In genomic region chr7:157466473-157467261, GRCh38 we compare ENCODE assay signal across 28 cellular contexts.
A peak's percentile ranks its signal among the peaks of the same experiment; 100 is the strongest.
DNase-seq lines count a peak whose midpoint lies in the region; ATAC-seq and TF ChIP-seq lines count a peak whose summit lies in the region.
"Had no signal": no experiment of that assay in that cellular context is flagged by ENCODE, and none has a peak within 500 bp of the region (broad histone marks: within the 10 kb centered on the region; RNA-seq: fewer than 3 reads in every experiment).

No MANE protein-coding gene starts in this region.

- no peaks in the 10 kb centered on the region for H3K9me3 ChIP-seq in osteoblast (ENCODE audit: low read depth, low read length)
- H3K9me3 ChIP-seq in T-helper 17 cell (ENCODE audit: control insufficient read depth, low read length, poor library complexity, severe bottlenecking), result no peaks in the 10 kb centered on the region
- H3K9me3 ChIP-seq: psoas muscle had no signal

- no peak overlapping the region for H3K27ac Mint-ChIP-seq in T-helper 17 cell
- H3K27ac Mint-ChIP-seq: activated CD4-positive, alpha-beta T cell treated with anti-CD3 and anti-CD28 coated beads, Interleukin-2, amount 10 ng/mL, durations not matched to agents 24 days and 14 days; naive B cell had no signal

- H4K20me1 ChIP-seq in osteoblast (ENCODE audit: insufficient read depth, low read length), result no peaks in the 10 kb centered on the region

- H2AFZ ChIP-seq in osteoblast (ENCODE audit: low read length), result no peak overlapping the region

- no peaks in the 10 kb centered on the region for H3K27me3 Mint-ChIP-seq in T-helper 17 cell

- no peak overlapping the region for H3K4me3 Mint-ChIP-seq in T-helper 17 cell
- H3K4me3 Mint-ChIP-seq: activated CD4-positive, alpha-beta T cell treated with anti-CD3 and anti-CD28 coated beads, Interleukin-2, amount 10 ng/mL, durations not matched to agents 24 days and 14 days; naive B cell had no signal

- no peak overlapping the region for H3K4me2 ChIP-seq in osteoblast (ENCODE audit: insufficient read depth, low read length)

- H3K4me1 Mint-ChIP-seq in T-helper 17 cell, result peaks cover 14% of the 10 kb centered on the region
- H3K4me1 Mint-ChIP-seq: naive B cell had no signal

- TF ChIP-seq CTCF in LNCaP clone FGC (IDR thresholded peaks at IDR 0.05; ENCODE audit: control insufficient read depth, extremely low read depth, insufficient read depth) (0 out of 2 replicates have a peak, but pooled peaks have one; percentile 18), epithelial cell of proximal tubule (conservative IDR thresholded peaks at IDR 0.05; ENCODE audit: low read depth, low read length) (peak; percentile 13), osteoblast (IDR thresholded peaks at IDR 0.05; ENCODE audit: extremely low read depth, low read depth, low read length) (no peak)

- peaks cover 15% of the 10 kb centered on the region for H3K27me3 ChIP-seq in osteoblast (ENCODE audit: insufficient read depth, low read length)

- H3K27ac ChIP-seq in osteoblast (ENCODE audit: low read depth, low read length), result no peak overlapping the region
- H3K27ac ChIP-seq: gastroesophageal sphincter, psoas muscle had no signal

- ATAC-seq in T-helper 17 cell, result no peak
- no peak for ATAC-seq in HG03095 (IDR thresholded peaks at IDR 0.05; ENCODE audit: unreplicated experiment)
- ATAC-seq: esophagus mucosa, gastroesophageal sphincter, psoas muscle had no signal

- H3K4me3 ChIP-seq in LNCaP clone FGC (ENCODE audit: low read depth, low read length), result no peak overlapping the region
- no peak overlapping the region for H3K4me3 ChIP-seq in epithelial cell of proximal tubule (ENCODE audit: low read depth, low read length)
- H3K4me3 ChIP-seq in osteoblast (ENCODE audit: insufficient read depth, low read length), result no peak overlapping the region
- H3K4me3 ChIP-seq: psoas muscle had no signal

- peak; percentile 27 for DNase-seq in NCI-H82 (lab: John Stamatoyannopoulos, UW)
- no peak for DNase-seq in NCI-H82 treated with DMSO at 0.1 percent for 48 hours (lab: John Stamatoyannopoulos, UW; ENCODE audit: unreplicated experiment)
- DNase-seq in LNCaP clone FGC (ENCODE audit: low read depth), result no peak
- DNase-seq in epithelial cell of proximal tubule (ENCODE audit: low read depth), result no peak
- peak; percentile 69 for DNase-seq in osteoblast (ENCODE audit: insufficient read length, low spot score, missing footprints)
- no peak for DNase-seq in HUDEP-2 (lab: John Stamatoyannopoulos, UW; ENCODE audit: unreplicated experiment in 76 of 76)
- no peak for DNase-seq in T-helper 17 cell
- DNase-seq: 8988T; activated CD4-positive, alpha-beta T cell treated with anti-CD3 and anti-CD28 coated beads, Interleukin-2, amount 10 ng/mL, durations not matched to agents 24 days and 14 days; activated naive CD4-positive, alpha-beta T cell treated with Interleukin-2 at 50 U/mL for 16 hours; activated T-cell treated with anti-CD3 and anti-CD28 coated beads, Interleukin-2, amount 50 U/mL, for 1 hour; central memory CD4-positive, alpha-beta T cell; COR-L47; DND-41; effector CD4-positive, alpha-beta T cell; Kasumi-1; kidney; mesenchymal stem cell; naive B cell; NCI-H1105; NCI-H524 treated with DMSO at 0.1 percent for 48 hours; psoas muscle; SHP77; small intestine; stimulated activated CD4-positive, alpha-beta T cell treated with anti-CD3 and anti-CD28 coated beads, Interleukin-4, amount 100 ng/mL, for 4 hours had no signal

- H3K4me1 ChIP-seq in osteoblast (ENCODE audit: insufficient read depth, low read length), result no peaks in the 10 kb centered on the region
- H3K4me1 ChIP-seq: psoas muscle had no signal

- no peaks in the 10 kb centered on the region for H3K36me3 ChIP-seq in osteoblast (ENCODE audit: insufficient read depth, low read length)
- H3K36me3 ChIP-seq: gastroesophageal sphincter had no signal

- H3K36me3 Mint-ChIP-seq in T-helper 17 cell (ENCODE audit: low read depth), result no peaks in the 10 kb centered on the region
- H3K36me3 Mint-ChIP-seq: naive B cell had no signal

- H3K79me2 ChIP-seq in osteoblast (ENCODE audit: insufficient read depth, low read length), result no peaks in the 10 kb centered on the region

Comparison
In these comparisons a context has a peak if more than half of its experiments do, and no peak if none do; other contexts are left out.
1. DNase-seq: peak in NCI-H82 (single experiment) and osteoblast (single experiment); none in NCI-H82 treated with DMSO at 0.1 percent for 48 hours (single experiment), LNCaP clone FGC (single experiment), epithelial cell of proximal tubule (single experiment), HUDEP-2 (0 of 76) and T-helper 17 cell (0 of 3).